ENCODE assay signal across 33 cellular contexts in the genomic region with DNA sequence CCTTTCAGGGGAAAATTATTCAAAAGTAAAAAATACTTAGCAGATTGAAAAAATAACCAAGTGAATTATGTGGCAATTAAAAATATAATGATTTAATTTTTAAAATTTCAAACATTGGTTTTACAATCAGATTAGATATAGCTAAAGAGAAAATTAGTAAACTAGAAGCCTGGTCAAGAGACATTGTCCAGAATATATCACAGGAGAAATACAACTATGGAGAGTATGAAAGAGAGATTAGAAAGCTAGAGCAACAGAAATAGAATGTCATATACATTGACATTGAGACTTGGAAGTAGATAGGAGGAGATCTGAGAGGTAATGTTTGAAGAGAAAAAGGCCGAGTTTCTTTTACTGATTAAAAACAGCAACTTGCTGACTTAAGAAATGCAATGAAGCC.
"Had no signal": no experiment of that assay in that cellular context is flagged by ENCODE, and none has a peak within 500 bp of the region (broad histone marks: within the 10 kb centered on the region; RNA-seq: fewer than 3 reads in every experiment).

No MANE protein-coding gene starts in this region.

- FAIRE-seq: astrocyte, bronchial epithelial cell had no signal

- H3K9me3 ChIP-seq: ascending aorta, body of pancreas had no signal

- H3K4me1 ChIP-seq: adrenal gland, ascending aorta, body of pancreas, breast epithelium had no signal

- H3K27ac ChIP-seq: adrenal gland, ascending aorta, body of pancreas, brain microvascular endothelial cell, breast epithelium, cardiac muscle cell had no signal

- ATAC-seq: activated naive CD4-positive, alpha-beta T cell treated with anti-CD3 and anti-CD28 coated beads, Interleukin-2, amount 50 U/mL, for 72 hours; activated naive CD8-positive, alpha-beta T cell treated with anti-CD3 and anti-CD28 coated beads, Interleukin-2, amount 50 U/mL, for 24 hours; activated T-cell treated with anti-CD3 and anti-CD28 coated beads, Interleukin-2, amount 50 U/mL, for 4 hours; activated T-cell treated with anti-CD3 and anti-CD28 coated beads, Interleukin-2, amount 50 U/mL, for 72 hours; activated T-helper 17 cell treated with anti-CD3 and anti-CD28 coated beads, Interleukin-2, amount 50 U/mL, for 72 hours; body of pancreas had no signal

- DNase-seq: activated effector memory CD4-positive, alpha-beta T cell treated with anti-CD3 and anti-CD28 coated beads, Interleukin-2, amount 50 U/mL, for 16 hours; activated effector memory CD4-positive, alpha-beta T cell treated with Interleukin-2 at 50 U/mL for 16 hours; activated gamma-delta T cell; activated gamma-delta T cell treated with Interleukin-2 at 50 U/mL for 16 hours; activated naive CD4-positive, alpha-beta T cell; activated naive CD4-positive, alpha-beta T cell treated with anti-CD3 and anti-CD28 coated beads for 36 hours; activated naive CD4-positive, alpha-beta T cell treated with anti-CD3 and anti-CD28 coated beads, Interleukin-2, amount 10 ng/mL, durations not matched to agents 7 days and 5 days; activated naive CD4-positive, alpha-beta T cell treated with anti-CD3 and anti-CD28 coated beads, Interleukin-2, amount 50 U/mL, for 16 hours; activated naive CD4-positive, alpha-beta T cell treated with Interleukin-2 at 50 U/mL for 16 hours; activated naive CD8-positive, alpha-beta T cell treated with anti-CD3 and anti-CD28 coated beads for 36 hours; activated naive CD8-positive, alpha-beta T cell treated with anti-CD3 and anti-CD28 coated beads, Interleukin-2, amount 10 ng/mL, durations not matched to agents 7 days and 5 days; activated naive CD8-positive, alpha-beta T cell treated with anti-CD3 and anti-CD28 coated beads, Interleukin-2, amount 50 U/mL, for 24 hours; activated T-cell treated with anti-CD3 and anti-CD28 coated beads, Interleukin-2, amount 50 U/mL, for 24 hours; activated T-cell treated with anti-CD3 and anti-CD28 coated beads, Interleukin-2, amount 50 U/mL, for 4 hours; activated T-cell treated with anti-CD3 and anti-CD28 coated beads, Interleukin-2, amount 50 U/mL, for 48 hours; activated T-cell treated with anti-CD3 and anti-CD28 coated beads, Interleukin-2, amount 50 U/mL, for 72 hours; adrenal gland; amniotic stem cell; amygdala; anterior cingulate cortex; aorta; body of pancreas; brain microvascular endothelial cell; caudate nucleus; central memory CD4-positive, alpha-beta T cell; cerebellar nuclear complex had no signal

- H3K27me3 ChIP-seq: adrenal gland, ascending aorta, body of pancreas, brain microvascular endothelial cell, breast epithelium, cardiac muscle cell had no signal

- H3K4me3 ChIP-seq: adrenal gland, ascending aorta, body of pancreas, breast epithelium, cardiac muscle cell had no signal

- H3K36me3 ChIP-seq: adrenal gland, ascending aorta, brain microvascular endothelial cell, breast epithelium, cardiac muscle cell had no signal
